Comparison of ENCODE assay signal across 15 cellular contexts in the genomic region with DNA sequence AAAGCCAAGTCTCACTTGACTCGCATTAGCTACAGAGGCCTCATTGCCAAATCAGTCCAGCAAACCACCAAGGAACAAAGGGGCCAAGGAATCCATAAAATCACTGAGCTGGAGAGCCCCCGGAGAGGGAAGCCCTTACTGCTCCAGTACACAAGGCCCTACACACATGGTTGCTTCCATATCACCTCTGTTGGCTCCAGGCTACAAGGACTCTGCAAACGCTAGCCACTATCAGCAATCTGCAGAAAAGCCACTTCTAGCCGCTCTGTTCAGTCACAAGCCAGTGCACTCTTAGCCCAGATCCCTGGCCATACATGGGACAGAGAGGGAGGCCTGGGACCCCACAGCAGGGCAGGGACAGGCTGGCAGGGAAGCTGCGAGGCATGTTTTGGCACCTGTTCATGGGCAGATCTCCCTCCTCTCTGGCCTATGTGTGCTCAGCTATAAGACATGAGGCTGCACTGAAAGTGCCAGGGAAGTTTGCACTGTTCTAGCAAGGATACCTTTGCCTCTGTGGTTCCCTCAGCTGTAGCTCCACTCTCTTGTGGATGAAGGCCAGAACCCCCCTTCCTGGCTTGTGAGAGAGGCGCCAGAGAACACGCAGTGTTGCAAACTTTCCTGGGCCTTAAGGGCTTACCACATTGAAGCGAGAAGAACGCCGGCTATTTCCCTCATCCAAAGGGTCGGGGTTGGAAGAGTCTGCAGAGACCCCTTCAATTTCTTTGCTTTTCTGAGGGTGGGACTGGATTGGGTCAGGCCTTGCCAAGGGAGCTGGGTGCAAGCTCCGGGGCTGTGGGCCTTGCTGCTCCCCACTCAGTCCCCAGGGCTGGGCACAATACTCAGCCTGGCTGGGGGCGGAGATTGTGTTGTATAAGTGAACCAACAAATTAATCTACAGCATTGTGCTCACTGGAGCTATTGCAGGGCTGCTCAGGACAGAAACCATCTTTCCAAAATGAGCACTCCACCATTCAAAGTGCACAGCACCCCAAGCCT.
DNase-seq lines count a peak whose midpoint lies in the region; TF ChIP-seq lines count a peak whose summit lies in the region.
"Had no signal": no experiment of that assay in that cellular context is flagged by ENCODE, and none has a peak within 500 bp of the region (broad histone marks: within the 10 kb centered on the region; RNA-seq: fewer than 3 reads in every experiment).

No MANE protein-coding gene starts in this region.

- TF ChIP-seq CTCF in breast epithelium (IDR thresholded peaks at IDR 0.05) (no peak), MCF 10A (IDR thresholded peaks at IDR 0.05; ENCODE audit: unreplicated experiment) (no peak), ovary (IDR thresholded peaks at IDR 0.05) (no peak)

- H3K27me3 ChIP-seq in breast epithelium (no peaks in the 10 kb centered on the region), ovary (no peaks in the 10 kb centered on the region)

- 60 to 66% (median 63%) methylated on average over 13 of the region's 13 CpGs for WGBS in ovary, 3 donors

- H3K4me1 Mint-ChIP-seq in MCF 10A (ENCODE audit: insufficient read depth, unreplicated experiment) = no peaks in the 10 kb centered on the region

- peak overlapping the region; percentile 52 to 88 for H3K27ac ChIP-seq in breast epithelium
- H3K27ac ChIP-seq in ovary = no peak overlapping the region

- H3K4me3 Mint-ChIP-seq in MCF 10A (ENCODE audit: unreplicated experiment) = no peak overlapping the region
- H3K4me3 Mint-ChIP-seq: HFFc6, mesothelial cell of epicardium had no signal

- H3K36me3 Mint-ChIP-seq in MCF 10A (ENCODE audit: insufficient read depth, unreplicated experiment) = no peaks in the 10 kb centered on the region

- H3K27me3 Mint-ChIP-seq in MCF 10A (ENCODE audit: insufficient read depth, unreplicated experiment) = peaks cover 3% of the 10 kb centered on the region

- H3K4me3 ChIP-seq in breast epithelium = no peak overlapping the region
- H3K4me3 ChIP-seq in ovary = no peak overlapping the region
- H3K4me3 ChIP-seq: GM12878 had no signal

- TF ChIP-seq POLR2A in breast epithelium (IDR thresholded peaks at IDR 0.05) (no peak), ovary (IDR thresholded peaks at IDR 0.05) (no peak)

- BruUV-seq in MCF 10A (replicated peaks; lab: Mats Ljungman, UMichigan) = no TSS peak

- no peaks in the 10 kb centered on the region for H3K9me3 Mint-ChIP-seq in MCF 10A (ENCODE audit: unreplicated experiment)
- H3K9me3 Mint-ChIP-seq: HFFc6, mesothelial cell of epicardium had no signal

- intact Hi-C loops in breast epithelium (cut with DNase I; ENCODE audit: low total_unique reads) (loop anchor here (10.0 kb wide), 1 partner anchor 567 kb away; no protein-coding TSS in a partner anchor), MCF 10A (cut with micrococcal nuclease) (no loop called here), cardiac septum (cut with DNase I) (no loop called here), ovary (cut with DNase I) (loop anchor here in 3 of 4 donors (10.0 kb wide), 2 partner anchors 417 to 557 kb away; no protein-coding TSS in a partner anchor), posterior vena cava (cut with DNase I) (loop anchor here (10.0 kb wide), 1 partner anchor 567 kb away; no protein-coding TSS in a partner anchor)

- DNase-seq in breast epithelium (ENCODE audit: low spot score in 2 of 2) = peak in 1 of 2 donors; percentile 65
- DNase-seq in MCF 10A (ENCODE audit: unreplicated experiment) = no peak
- DNase-seq in cardiac septum (ENCODE audit: low spot score) = peak; percentile 73
- peak in 4 of 5 donors; percentile 56 to 60 (median 58) for DNase-seq in ovary
- DNase-seq in posterior vena cava (ENCODE audit: low spot score) = no peak
- DNase-seq in SHP77 treated with DMSO at 0.1 percent for 48 hours (lab: John Stamatoyannopoulos, UW) = no peak
- no peak for DNase-seq in NCI-H146 (lab: John Stamatoyannopoulos, UW)
- no peak for DNase-seq in iPS-NIHi7 (ENCODE audit: extremely low spot score)
- DNase-seq: amniotic stem cell; DMS53; HFFc6; SIG-M5; stimulated activated CD4-positive, alpha-beta T cell treated with anti-CD3 and anti-CD28 coated beads, Interleukin-12 subunit alpha, Interleukin-12 subunit beta, amount 100 ng/mL, for 4 hours had no signal

- TF ChIP-seq EP300 in ovary (IDR thresholded peaks at IDR 0.05) = no peak

- H3K36me3 ChIP-seq in breast epithelium = no peaks in the 10 kb centered on the region
- no peaks in the 10 kb centered on the region for H3K36me3 ChIP-seq in ovary

- POLR2A ChIA-PET in MCF 10A (lab: Yijun Ruan, JAX) = no interaction called here

- H3K4me1 ChIP-seq in breast epithelium = peaks cover 4 to 24% of the 10 kb centered on the region in 2 donors
- H3K4me1 ChIP-seq in ovary (ENCODE audit: insufficient read depth) = peaks cover 7% of the 10 kb centered on the region

- H3K9me3 ChIP-seq in breast epithelium (no peaks in the 10 kb centered on the region), ovary (no peaks in the 10 kb centered on the region)

- CTCF ChIA-PET in MCF 10A (lab: Yijun Ruan, JAX) = interaction anchor here (0.8 to 2.1 kb wide), 2 partner anchors 8 to 147 kb away, joined by 3 to 11 read pairs; no protein-coding TSS in a partner anchor

- no peak overlapping the region for H3K27ac Mint-ChIP-seq in MCF 10A (ENCODE audit: low read depth, unreplicated experiment)
- H3K27ac Mint-ChIP-seq: HFFc6, mesothelial cell of epicardium had no signal

Comparison
In these comparisons a context has a peak if more than half of its experiments do, and no peak if none do; other contexts are left out.
1. intact Hi-C loops: an anchor here in breast epithelium (10.0 kb wide), ovary (10.0 kb wide) and posterior vena cava (10.0 kb wide); none called in MCF 10A and cardiac septum.
2. DNase-seq: peak in cardiac septum (single experiment) and ovary (4 of 5); none in MCF 10A (single experiment), posterior vena cava (single experiment), SHP77 treated with DMSO at 0.1 percent for 48 hours (single experiment), NCI-H146 (single experiment) and iPS-NIHi7 (single experiment).
3. H3K27ac ChIP-seq: peak in breast epithelium (2 of 2); none in ovary (0 of 2).